ENCODE assay signal across 17 cellular contexts in genomic region chr5:96142786-96143434, GRCh38.
DNase-seq lines count a peak whose midpoint lies in the region; ATAC-seq and TF ChIP-seq lines count a peak whose summit lies in the region.
"Had no signal": no experiment of that assay in that cellular context is flagged by ENCODE, and none has a peak within 500 bp of the region (broad histone marks: within the 10 kb centered on the region; RNA-seq: fewer than 3 reads in every experiment).

No MANE protein-coding gene starts in this region.

- ATAC-seq in HG02642 (IDR thresholded peaks at IDR 0.05; ENCODE audit: poor library complexity, unreplicated experiment) = no peak
- ATAC-seq: T-helper 17 cell had no signal

- peak overlapping the region in 1 of 2 experiments; percentile 50 for H3K4ac ChIP-seq in mesenchymal stem cell (ENCODE audit: low read depth in 1 of 2, low read length in 2 of 2)

- H3K4me3 ChIP-seq in mesenchymal stem cell (ENCODE audit: insufficient read depth in 1 of 2, low read depth in 1 of 2, low read length in 2 of 2) = no peak overlapping the region
- H3K4me3 ChIP-seq in right atrium auricular region = no peak overlapping the region
- H3K4me3 ChIP-seq: prostate gland, uterus had no signal

- no peak overlapping the region for H3K4me2 ChIP-seq in mesenchymal stem cell (ENCODE audit: low read length, poor library complexity, severe bottlenecking)

- TF ChIP-seq CTCF in right atrium auricular region (IDR thresholded peaks at IDR 0.05) (no peak), GM20000 (IDR thresholded peaks at IDR 0.05; ENCODE audit: extremely low read depth, missing control alignments) (no peak)

- no peak overlapping the region for H2AK5ac ChIP-seq in mesenchymal stem cell (ENCODE audit: low read length, severe bottlenecking)

- H3K27me3 ChIP-seq in mesenchymal stem cell (ENCODE audit: control insufficient read depth in 1 of 2, insufficient read depth in 1 of 2, low read length in 2 of 2) (no peaks in the 10 kb centered on the region), right atrium auricular region (no peaks in the 10 kb centered on the region)
- H3K27me3 ChIP-seq: uterus had no signal

- no peak overlapping the region for H2AFZ ChIP-seq in mesenchymal stem cell (ENCODE audit: low read depth, low read length)

- WGBS in mesenchymal stem cell = 60% methylated on average over 1 of the region's 3 CpGs

- no peak overlapping the region for H2BK120ac ChIP-seq in mesenchymal stem cell (ENCODE audit: low read depth, low read length)

- no peak overlapping the region for H3K23ac ChIP-seq in mesenchymal stem cell (ENCODE audit: low read length in 2 of 2)

- no peak overlapping the region for H2BK5ac ChIP-seq in mesenchymal stem cell (ENCODE audit: low read depth, low read length, poor library complexity, severe bottlenecking)

- H3K9me3 ChIP-seq in mesenchymal stem cell (ENCODE audit: control insufficient read depth, low read length) (no peaks in the 10 kb centered on the region), right atrium auricular region (no peaks in the 10 kb centered on the region)
- H3K9me3 ChIP-seq: prostate gland, uterus had no signal

- no peak overlapping the region for H2BK15ac ChIP-seq in mesenchymal stem cell (ENCODE audit: low read depth, poor library complexity, severe bottlenecking)

- DNase-seq in AG20443 (ENCODE audit: low spot score) (peak; percentile 69), HT-29 (ENCODE audit: low spot score) (peak; percentile 14), dedifferentiated amniotic fluid mesenchymal stem cell (ENCODE audit: extremely low spot score) (peak; percentile 51), mesenchymal stem cell (peak; percentile 69), right atrium auricular region (ENCODE audit: low spot score) (no peak), GM20000 (ENCODE audit: low spot score) (no peak)
- no peak for DNase-seq in activated naive CD4-positive, alpha-beta T cell treated with Interleukin-2 at 50 U/mL for 16 hours
- DNase-seq: activated CD4-positive, alpha-beta T cell treated with anti-CD3 and anti-CD28 coated beads for 4 hours; activated T-cell treated with anti-CD3 and anti-CD28 coated beads, Interleukin-2, amount 50 U/mL, for 24 hours; amniotic stem cell; CD4-positive, alpha-beta T cell; H9; NCI-H2081 treated with DMSO at 0.1 percent for 48 hours; T-helper 17 cell; uterus had no signal

- no peaks in the 10 kb centered on the region for H3K4me1 ChIP-seq in mesenchymal stem cell (ENCODE audit: control insufficient read depth, insufficient read depth, low read depth, low read length)
- H3K4me1 ChIP-seq in right atrium auricular region = peaks cover 0 to 9% of the 10 kb centered on the region in 2 donors
- H3K4me1 ChIP-seq: prostate gland, uterus had no signal

- H3K27ac ChIP-seq in mesenchymal stem cell (ENCODE audit: low read length, poor library complexity, severe bottlenecking) (no peak overlapping the region), right atrium auricular region (no peak overlapping the region)
- H3K27ac ChIP-seq: uterus had no signal

- no peak overlapping the region for H3K14ac ChIP-seq in mesenchymal stem cell (ENCODE audit: low read length in 2 of 2)

- H4K91ac ChIP-seq in mesenchymal stem cell (ENCODE audit: low read length) = no peak overlapping the region

- no peak overlapping the region for H4K8ac ChIP-seq in mesenchymal stem cell (ENCODE audit: low read length)

- H2BK12ac ChIP-seq in mesenchymal stem cell (ENCODE audit: low read length in 2 of 2) = peak overlapping the region in 1 of 2 experiments; percentile 42

- H3K36me3 ChIP-seq in mesenchymal stem cell (ENCODE audit: control insufficient read depth in 1 of 2, insufficient read depth in 2 of 2, low read depth in 1 of 2, low read length in 2 of 2) (no peaks in the 10 kb centered on the region), right atrium auricular region (no peaks in the 10 kb centered on the region)
- H3K36me3 ChIP-seq: prostate gland, uterus had no signal

- H3K9ac ChIP-seq in mesenchymal stem cell (ENCODE audit: low read length) = peak overlapping the region; percentile 20

- no peaks in the 10 kb centered on the region for H3K79me1 ChIP-seq in mesenchymal stem cell (replicated peaks; ENCODE audit: low read length, poor library complexity, severe bottlenecking)

- peak overlapping the region in 1 of 2 experiments; percentile 11 for H3K18ac ChIP-seq in mesenchymal stem cell (ENCODE audit: low read depth in 1 of 2, low read length in 2 of 2)

Comparison
In these comparisons a context has a peak if more than half of its experiments do, and no peak if none do; other contexts are left out.
1. DNase-seq: peak in AG20443 (single experiment), HT-29 (single experiment), dedifferentiated amniotic fluid mesenchymal stem cell (single experiment) and mesenchymal stem cell (single experiment); none in right atrium auricular region (single experiment), activated naive CD4-positive, alpha-beta T cell treated with Interleukin-2 at 50 U/mL for 16 hours (single experiment) and GM20000 (single experiment).